27 cellular contexts compared by ENCODE assay signal in the genomic region with DNA sequence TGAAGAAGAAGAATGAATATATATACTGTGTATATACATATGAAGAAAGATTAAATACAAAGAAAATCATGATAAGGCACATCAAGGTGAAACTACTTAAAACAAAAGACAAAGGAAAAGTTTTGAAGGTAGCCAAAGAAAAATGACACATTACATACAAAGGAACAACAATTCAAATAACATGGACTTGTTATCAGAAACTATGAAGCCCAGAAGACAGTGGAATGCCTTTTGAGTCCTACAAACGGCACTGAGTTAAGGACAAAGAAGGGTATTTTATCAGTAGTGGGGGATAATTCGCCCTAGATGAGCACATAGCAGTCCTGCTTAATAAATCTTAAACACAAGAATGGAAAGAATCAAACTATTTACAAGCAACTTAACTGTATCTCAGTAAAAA.
"Had no signal": no experiment of that assay in that cellular context is flagged by ENCODE, and none has a peak within 500 bp of the region (broad histone marks: within the 10 kb centered on the region; RNA-seq: fewer than 3 reads in every experiment).

No MANE protein-coding gene starts in this region.

- H3K4me1 Mint-ChIP-seq: endodermal cell had no signal

- H3K27me3 ChIP-seq: colonic mucosa, dorsolateral prefrontal cortex, esophagus muscularis mucosa, esophagus squamous epithelium, foreskin keratinocyte, gastrocnemius medialis, gastroesophageal sphincter, heart left ventricle, heart right ventricle had no signal

- H3K36me3 ChIP-seq: colonic mucosa, esophagus muscularis mucosa, esophagus squamous epithelium, gastrocnemius medialis, gastroesophageal sphincter, heart left ventricle, heart right ventricle had no signal

- H3K27me3 Mint-ChIP-seq: dendritic cell treated with granulocyte-macrophage colony-stimulating factor and Interleukin-4, amounts not matched to agents 40 ng/mL and 50 ng/mL, for 4 days had no signal

- H3K9me3 ChIP-seq: colonic mucosa, esophagus muscularis mucosa, esophagus squamous epithelium, gastrocnemius medialis, gastroesophageal sphincter, heart left ventricle had no signal

- ATAC-seq: effector memory CD8-positive, alpha-beta T cell; esophagus mucosa; foreskin keratinocyte; gastrocnemius medialis; gastroesophageal sphincter; heart left ventricle; heart right ventricle had no signal

- FAIRE-seq: endometrium, endothelial cell of umbilical vein had no signal

- H3K27ac Mint-ChIP-seq: dendritic cell treated with granulocyte-macrophage colony-stimulating factor and Interleukin-4, amounts not matched to agents 40 ng/mL and 50 ng/mL, for 4 days; effector memory CD8-positive, alpha-beta T cell; endodermal cell had no signal

- H3K9me3 Mint-ChIP-seq: dendritic cell treated with granulocyte-macrophage colony-stimulating factor and Interleukin-4, amounts not matched to agents 40 ng/mL and 50 ng/mL, for 4 days; effector memory CD8-positive, alpha-beta T cell had no signal

- DNase-seq: colonic mucosa; cortex of kidney; dermis blood vessel endothelial cell; dorsolateral prefrontal cortex; effector CD4-positive, alpha-beta T cell; effector CD8-positive, alpha-beta T cell; effector memory CD4-positive, alpha-beta T cell; effector memory CD8-positive, alpha-beta T cell; endodermal cell; erythroblast; esophagus squamous epithelium; foreskin fibroblast; foreskin keratinocyte; foreskin melanocyte; gastrocnemius medialis; glutamatergic neuron; head of caudate nucleus; heart left ventricle; heart right ventricle had no signal

- H3K4me3 ChIP-seq: colonic mucosa, coronary artery, dorsolateral prefrontal cortex, esophagus muscularis mucosa, esophagus squamous epithelium, gastrocnemius medialis, gastroesophageal sphincter, heart left ventricle, heart right ventricle had no signal

- H3K4me3 Mint-ChIP-seq: dendritic cell treated with granulocyte-macrophage colony-stimulating factor and Interleukin-4, amounts not matched to agents 40 ng/mL and 50 ng/mL, for 4 days; effector memory CD8-positive, alpha-beta T cell; endodermal cell had no signal

- H3K27ac ChIP-seq: colonic mucosa, coronary artery, dorsolateral prefrontal cortex, epithelial cell of prostate, esophagus muscularis mucosa, esophagus squamous epithelium, foreskin keratinocyte, gastrocnemius medialis, gastroesophageal sphincter, heart left ventricle, heart right ventricle had no signal

- H3K4me1 ChIP-seq: colonic mucosa, esophagus muscularis mucosa, esophagus squamous epithelium, foreskin keratinocyte, gastrocnemius medialis, gastroesophageal sphincter, heart left ventricle, heart right ventricle had no signal
